Comparison of ENCODE assay signal across 2 cellular contexts in genomic region chr9:30198463-30199309, GRCh38.
TF ChIP-seq lines count a peak whose summit lies in the region.

No MANE protein-coding gene starts in this region.

TF ChIP-seq in HepG2, 621 proteins besides CTCF, POLR2A, EP300 and RAD21:
- TF ChIP-seq IKZF5 (CRISPR knock-in tag; IDR thresholded peaks at IDR 0.05) = no peak
- TF ChIP-seq ZNF589 (CRISPR knock-in tag; conservative IDR thresholded peaks at IDR 0.05) = no peak
- no peak for TF ChIP-seq ZBTB43 (CRISPR knock-in tag; conservative IDR thresholded peaks at IDR 0.05)
- no peak for TF ChIP-seq ZBTB4 (CRISPR knock-in tag; IDR thresholded peaks at IDR 0.05; ENCODE audit: borderline replicate concordance)
- TF ChIP-seq TEF (CRISPR knock-in tag; IDR thresholded peaks at IDR 0.05) = no peak
- TF ChIP-seq NR2C2 (CRISPR knock-in tag; IDR thresholded peaks at IDR 0.05; ENCODE audit: borderline replicate concordance) = no peak
- no peak for TF ChIP-seq ZNF749 (CRISPR knock-in tag; IDR thresholded peaks at IDR 0.05; ENCODE audit: borderline replicate concordance)
- TF ChIP-seq ZNF503 (CRISPR knock-in tag; IDR thresholded peaks at IDR 0.05) = no peak
- TF ChIP-seq TCF12 (IDR thresholded peaks at IDR 0.05) = no peak
- no peak for TF ChIP-seq TCF12 (CRISPR knock-in tag; IDR thresholded peaks at IDR 0.05)
- no peak for TF ChIP-seq KLF16 (CRISPR knock-in tag; IDR thresholded peaks at IDR 0.05)
- no peak for TF ChIP-seq HOXA3 (CRISPR knock-in tag; IDR thresholded peaks at IDR 0.05)
- no peak for TF ChIP-seq TBL1XR1 (IDR thresholded peaks at IDR 0.05; ENCODE audit: borderline replicate concordance, low read length, partially characterized antibody)
- TF ChIP-seq KLF15 (CRISPR knock-in tag; IDR thresholded peaks at IDR 0.05; ENCODE audit: borderline replicate concordance) = no peak
- TF ChIP-seq CENPT (CRISPR knock-in tag; IDR thresholded peaks at IDR 0.05; ENCODE audit: low read depth) = no peak
- TF ChIP-seq ZNF331 (CRISPR knock-in tag; IDR thresholded peaks at IDR 0.05) = no peak
- no peak for TF ChIP-seq ZBTB44 (CRISPR knock-in tag; IDR thresholded peaks at IDR 0.05)

TF ChIP-seq in H1, 55 proteins besides CTCF, POLR2A, EP300 and RAD21:
- TF ChIP-seq HDAC6 (IDR thresholded peaks at IDR 0.05; ENCODE audit: low read depth, low read length) = no peak
- no peak for TF ChIP-seq SIN3A (conservative IDR thresholded peaks at IDR 0.05 in 1 of 2, IDR thresholded peaks at IDR 0.05 in 1 of 2; ENCODE audit: low read depth in 1 of 2, low read length in 2 of 2)
- TF ChIP-seq TCF12 (IDR thresholded peaks at IDR 0.05; ENCODE audit: low read depth, low read length) = no peak
- TF ChIP-seq CHD2 (IDR thresholded peaks at IDR 0.05; ENCODE audit: low read length) = no peak
TF ChIP-seq in H1: peak in this region for 0.
